In genomic region chr7:42385912-42386311, GRCh38 we compare ENCODE assay signal across 19 cellular contexts.
A peak's percentile ranks its signal among the peaks of the same experiment; 100 is the strongest.
DNase-seq lines count a peak whose midpoint lies in the region; ATAC-seq and TF ChIP-seq lines count a peak whose summit lies in the region.
"Had no signal": no experiment of that assay in that cellular context is flagged by ENCODE, and none has a peak within 500 bp of the region (broad histone marks: within the 10 kb centered on the region; RNA-seq: fewer than 3 reads in every experiment).

No MANE protein-coding gene starts in this region.

- TF ChIP-seq CTCF in astrocyte of the spinal cord (IDR thresholded peaks at IDR 0.05; ENCODE audit: low read depth, low read length) (peak; percentile 34), foreskin keratinocyte (conservative IDR thresholded peaks at IDR 0.05) (peak; percentile 39)

- in situ Hi-C loops in astrocyte of the spinal cord (cut with HindIII; ENCODE audit: low sequenced_read_pairs) = no loop called here

- H3K4me1 ChIP-seq in foreskin keratinocyte = no peaks in the 10 kb centered on the region

- ATAC-seq in foreskin keratinocyte (no peak), HG02798 (IDR thresholded peaks at IDR 0.05; ENCODE audit: poor library complexity, unreplicated experiment) (no peak)
- ATAC-seq: natural killer cell had no signal

- no peaks in the 10 kb centered on the region for H3K27me3 ChIP-seq in foreskin keratinocyte
- H3K27me3 ChIP-seq: hepatocyte had no signal

- DNase-seq in ELR (ENCODE audit: low read depth) (peak; percentile 33), HT1080 (ENCODE audit: low read depth) (peak; percentile 11), astrocyte of the spinal cord (ENCODE audit: low read depth, low spot score) (no peak), foreskin keratinocyte (no peak), A172 (ENCODE audit: low spot score) (no peak), NCI-H1417 (lab: John Stamatoyannopoulos, UW) (no peak), NCI-H2107 (lab: John Stamatoyannopoulos, UW) (no peak)
- DNase-seq: activated CD4-positive, CD25-positive, alpha-beta regulatory T cell treated with anti-CD3 and anti-CD28 coated beads, Interleukin-2, amount 50 U/mL, for 72 hours; activated naive CD8-positive, alpha-beta T cell treated with anti-CD3 and anti-CD28 coated beads for 36 hours; effector CD4-positive, alpha-beta T cell; natural killer cell; NCI-H1930; SHP77; small intestine; stimulated activated CD4-positive, alpha-beta T cell treated with anti-CD3 and anti-CD28 coated beads, Interleukin-4, amount 100 ng/mL, for 1 hour; substantia nigra; T-helper 2 cell had no signal

- H3K27ac ChIP-seq in foreskin keratinocyte = no peak overlapping the region
- H3K27ac ChIP-seq: hepatocyte had no signal

- no peak overlapping the region for H3K4me3 ChIP-seq in astrocyte of the spinal cord (ENCODE audit: low read depth, low read length)
- H3K4me3 ChIP-seq: hepatocyte had no signal

Comparison
In these comparisons a context has a peak if more than half of its experiments do, and no peak if none do; other contexts are left out.
1. DNase-seq: peak in ELR (single experiment) and HT1080 (single experiment); none in astrocyte of the spinal cord (single experiment), foreskin keratinocyte (0 of 2), A172 (single experiment), NCI-H1417 (0 of 3) and NCI-H2107 (single experiment).